ENCODE assay signal across 5 cellular contexts in genomic region chr10:66257801-66258200, GRCh38.
"Had no signal": no experiment of that assay in that cellular context is flagged by ENCODE, and none has a peak within 500 bp of the region (broad histone marks: within the 10 kb centered on the region; RNA-seq: fewer than 3 reads in every experiment).

No MANE protein-coding gene starts in this region.

- H3K4me3 ChIP-seq: K562 had no signal

- ATAC-seq: HepG2, K562 had no signal

- DNase-seq: IMR-90, KBM-7 had no signal

- H3K27ac ChIP-seq: HL-60 had no signal
